Comparison of ENCODE assay signal across 1 cellular context in the genomic region with DNA sequence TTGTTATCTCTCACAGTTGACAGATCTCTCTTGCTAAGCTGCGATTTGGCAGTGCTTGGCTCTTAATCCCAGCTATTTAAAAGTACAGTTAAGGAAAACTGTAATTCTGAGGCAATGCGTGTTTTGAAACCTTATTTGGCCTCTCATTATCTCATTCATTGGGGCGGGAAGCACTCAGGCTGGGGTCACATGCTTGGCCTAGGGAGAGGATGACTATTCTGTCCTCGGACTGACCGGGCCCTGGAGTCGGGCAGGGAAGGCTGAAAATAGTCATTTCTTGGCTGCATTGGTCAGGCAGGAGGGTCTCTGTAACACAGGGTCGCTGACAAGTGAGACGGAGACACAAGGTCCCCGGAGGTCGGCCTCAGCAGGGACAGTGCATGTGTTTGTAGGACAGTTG.
TF ChIP-seq lines count a peak whose summit lies in the region.

No MANE protein-coding gene starts in this region.

TF ChIP-seq in K562, 482 proteins besides CTCF, POLR2A, EP300 and RAD21 (continued from another document and continues in another):
- TF ChIP-seq, protein P1, sequence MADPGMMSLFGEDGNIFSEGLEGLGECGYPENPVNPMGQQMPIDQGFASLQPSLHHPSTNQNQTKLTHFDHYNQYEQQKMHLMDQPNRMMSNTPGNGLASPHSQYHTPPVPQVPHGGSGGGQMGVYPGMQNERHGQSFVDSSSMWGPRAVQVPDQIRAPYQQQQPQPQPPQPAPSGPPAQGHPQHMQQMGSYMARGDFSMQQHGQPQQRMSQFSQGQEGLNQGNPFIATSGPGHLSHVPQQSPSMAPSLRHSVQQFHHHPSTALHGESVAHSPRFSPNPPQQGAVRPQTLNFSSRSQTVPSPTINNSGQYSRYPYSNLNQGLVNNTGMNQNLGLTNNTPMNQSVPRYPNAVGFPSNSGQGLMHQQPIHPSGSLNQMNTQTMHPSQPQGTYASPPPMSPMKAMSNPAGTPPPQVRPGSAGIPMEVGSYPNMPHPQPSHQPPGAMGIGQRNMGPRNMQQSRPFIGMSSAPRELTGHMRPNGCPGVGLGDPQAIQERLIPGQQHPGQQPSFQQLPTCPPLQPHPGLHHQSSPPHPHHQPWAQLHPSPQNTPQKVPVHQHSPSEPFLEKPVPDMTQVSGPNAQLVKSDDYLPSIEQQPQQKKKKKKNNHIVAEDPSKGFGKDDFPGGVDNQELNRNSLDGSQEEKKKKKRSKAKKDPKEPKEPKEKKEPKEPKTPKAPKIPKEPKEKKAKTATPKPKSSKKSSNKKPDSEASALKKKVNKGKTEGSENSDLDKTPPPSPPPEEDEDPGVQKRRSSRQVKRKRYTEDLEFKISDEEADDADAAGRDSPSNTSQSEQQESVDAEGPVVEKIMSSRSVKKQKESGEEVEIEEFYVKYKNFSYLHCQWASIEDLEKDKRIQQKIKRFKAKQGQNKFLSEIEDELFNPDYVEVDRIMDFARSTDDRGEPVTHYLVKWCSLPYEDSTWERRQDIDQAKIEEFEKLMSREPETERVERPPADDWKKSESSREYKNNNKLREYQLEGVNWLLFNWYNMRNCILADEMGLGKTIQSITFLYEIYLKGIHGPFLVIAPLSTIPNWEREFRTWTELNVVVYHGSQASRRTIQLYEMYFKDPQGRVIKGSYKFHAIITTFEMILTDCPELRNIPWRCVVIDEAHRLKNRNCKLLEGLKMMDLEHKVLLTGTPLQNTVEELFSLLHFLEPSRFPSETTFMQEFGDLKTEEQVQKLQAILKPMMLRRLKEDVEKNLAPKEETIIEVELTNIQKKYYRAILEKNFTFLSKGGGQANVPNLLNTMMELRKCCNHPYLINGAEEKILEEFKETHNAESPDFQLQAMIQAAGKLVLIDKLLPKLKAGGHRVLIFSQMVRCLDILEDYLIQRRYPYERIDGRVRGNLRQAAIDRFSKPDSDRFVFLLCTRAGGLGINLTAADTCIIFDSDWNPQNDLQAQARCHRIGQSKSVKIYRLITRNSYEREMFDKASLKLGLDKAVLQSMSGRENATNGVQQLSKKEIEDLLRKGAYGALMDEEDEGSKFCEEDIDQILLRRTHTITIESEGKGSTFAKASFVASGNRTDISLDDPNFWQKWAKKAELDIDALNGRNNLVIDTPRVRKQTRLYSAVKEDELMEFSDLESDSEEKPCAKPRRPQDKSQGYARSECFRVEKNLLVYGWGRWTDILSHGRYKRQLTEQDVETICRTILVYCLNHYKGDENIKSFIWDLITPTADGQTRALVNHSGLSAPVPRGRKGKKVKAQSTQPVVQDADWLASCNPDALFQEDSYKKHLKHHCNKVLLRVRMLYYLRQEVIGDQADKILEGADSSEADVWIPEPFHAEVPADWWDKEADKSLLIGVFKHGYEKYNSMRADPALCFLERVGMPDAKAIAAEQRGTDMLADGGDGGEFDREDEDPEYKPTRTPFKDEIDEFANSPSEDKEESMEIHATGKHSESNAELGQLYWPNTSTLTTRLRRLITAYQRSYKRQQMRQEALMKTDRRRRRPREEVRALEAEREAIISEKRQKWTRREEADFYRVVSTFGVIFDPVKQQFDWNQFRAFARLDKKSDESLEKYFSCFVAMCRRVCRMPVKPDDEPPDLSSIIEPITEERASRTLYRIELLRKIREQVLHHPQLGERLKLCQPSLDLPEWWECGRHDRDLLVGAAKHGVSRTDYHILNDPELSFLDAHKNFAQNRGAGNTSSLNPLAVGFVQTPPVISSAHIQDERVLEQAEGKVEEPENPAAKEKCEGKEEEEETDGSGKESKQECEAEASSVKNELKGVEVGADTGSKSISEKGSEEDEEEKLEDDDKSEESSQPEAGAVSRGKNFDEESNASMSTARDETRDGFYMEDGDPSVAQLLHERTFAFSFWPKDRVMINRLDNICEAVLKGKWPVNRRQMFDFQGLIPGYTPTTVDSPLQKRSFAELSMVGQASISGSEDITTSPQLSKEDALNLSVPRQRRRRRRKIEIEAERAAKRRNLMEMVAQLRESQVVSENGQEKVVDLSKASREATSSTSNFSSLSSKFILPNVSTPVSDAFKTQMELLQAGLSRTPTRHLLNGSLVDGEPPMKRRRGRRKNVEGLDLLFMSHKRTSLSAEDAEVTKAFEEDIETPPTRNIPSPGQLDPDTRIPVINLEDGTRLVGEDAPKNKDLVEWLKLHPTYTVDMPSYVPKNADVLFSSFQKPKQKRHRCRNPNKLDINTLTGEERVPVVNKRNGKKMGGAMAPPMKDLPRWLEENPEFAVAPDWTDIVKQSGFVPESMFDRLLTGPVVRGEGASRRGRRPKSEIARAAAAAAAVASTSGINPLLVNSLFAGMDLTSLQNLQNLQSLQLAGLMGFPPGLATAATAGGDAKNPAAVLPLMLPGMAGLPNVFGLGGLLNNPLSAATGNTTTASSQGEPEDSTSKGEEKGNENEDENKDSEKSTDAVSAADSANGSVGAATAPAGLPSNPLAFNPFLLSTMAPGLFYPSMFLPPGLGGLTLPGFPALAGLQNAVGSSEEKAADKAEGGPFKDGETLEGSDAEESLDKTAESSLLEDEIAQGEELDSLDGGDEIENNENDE (IDR thresholded peaks at IDR 0.05; ENCODE audit: low read depth, low read length) = no peak
- TF ChIP-seq CXXC5 (CRISPR knock-in tag; IDR thresholded peaks at IDR 0.05) (peak; percentile 25), MXI1 (IDR thresholded peaks at IDR 0.05; ENCODE audit: low read depth, low read length) (no peak), DPF2 (IDR thresholded peaks at IDR 0.05) (peak; percentile 43; the same call in 1 of the 2 replicates), TAF1 (IDR thresholded peaks at IDR 0.05; ENCODE audit: control insufficient read depth, extremely low read depth, insufficient read depth, low read length, severe bottlenecking) (no peak), ZNF644 (tag; IDR thresholded peaks at IDR 0.05; ENCODE audit: low read depth) (no peak), SLC30A9 (CRISPR knock-in tag; IDR thresholded peaks at IDR 0.05) (no peak), KDM5B (IDR thresholded peaks at IDR 0.05; ENCODE audit: insufficient replicate concordance, low read depth, low read length) (no peak), SRF (CRISPR knock-in tag; IDR thresholded peaks at IDR 0.05) (peak in 1 of 2 experiments; percentile 47; a peak in 2 of 4 replicates), ARID1B (IDR thresholded peaks at IDR 0.05) (0 out of 2 replicates have a peak, but pooled peaks have one; percentile 12)
- TF ChIP-seq, protein P2, sequence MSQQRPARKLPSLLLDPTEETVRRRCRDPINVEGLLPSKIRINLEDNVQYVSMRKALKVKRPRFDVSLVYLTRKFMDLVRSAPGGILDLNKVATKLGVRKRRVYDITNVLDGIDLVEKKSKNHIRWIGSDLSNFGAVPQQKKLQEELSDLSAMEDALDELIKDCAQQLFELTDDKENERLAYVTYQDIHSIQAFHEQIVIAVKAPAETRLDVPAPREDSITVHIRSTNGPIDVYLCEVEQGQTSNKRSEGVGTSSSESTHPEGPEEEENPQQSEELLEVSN (IDR thresholded peaks at IDR 0.05; ENCODE audit: borderline replicate concordance in 1 of 2, extremely low read depth in 1 of 2, insufficient read depth in 1 of 2, insufficient read length in 1 of 2, low read depth in 1 of 2, low read length in 1 of 2, poor library complexity in 1 of 2, severe bottlenecking in 1 of 2) = peak; percentile 54 to 60
- TF ChIP-seq, protein P3, sequence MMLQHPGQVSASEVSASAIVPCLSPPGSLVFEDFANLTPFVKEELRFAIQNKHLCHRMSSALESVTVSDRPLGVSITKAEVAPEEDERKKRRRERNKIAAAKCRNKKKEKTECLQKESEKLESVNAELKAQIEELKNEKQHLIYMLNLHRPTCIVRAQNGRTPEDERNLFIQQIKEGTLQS (IDR thresholded peaks at IDR 0.05) = peak; percentile 13; the same call in 1 of the 2 replicates
- TF ChIP-seq, protein P3 (CRISPR knock-in tag; conservative IDR thresholded peaks at IDR 0.05) = no peak
- TF ChIP-seq, protein P4, sequence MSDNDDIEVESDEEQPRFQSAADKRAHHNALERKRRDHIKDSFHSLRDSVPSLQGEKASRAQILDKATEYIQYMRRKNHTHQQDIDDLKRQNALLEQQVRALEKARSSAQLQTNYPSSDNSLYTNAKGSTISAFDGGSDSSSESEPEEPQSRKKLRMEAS (CRISPR knock-in tag; IDR thresholded peaks at IDR 0.05) = peak; percentile 41; the same call in 1 of the 2 replicates
- TF ChIP-seq, protein P5, sequence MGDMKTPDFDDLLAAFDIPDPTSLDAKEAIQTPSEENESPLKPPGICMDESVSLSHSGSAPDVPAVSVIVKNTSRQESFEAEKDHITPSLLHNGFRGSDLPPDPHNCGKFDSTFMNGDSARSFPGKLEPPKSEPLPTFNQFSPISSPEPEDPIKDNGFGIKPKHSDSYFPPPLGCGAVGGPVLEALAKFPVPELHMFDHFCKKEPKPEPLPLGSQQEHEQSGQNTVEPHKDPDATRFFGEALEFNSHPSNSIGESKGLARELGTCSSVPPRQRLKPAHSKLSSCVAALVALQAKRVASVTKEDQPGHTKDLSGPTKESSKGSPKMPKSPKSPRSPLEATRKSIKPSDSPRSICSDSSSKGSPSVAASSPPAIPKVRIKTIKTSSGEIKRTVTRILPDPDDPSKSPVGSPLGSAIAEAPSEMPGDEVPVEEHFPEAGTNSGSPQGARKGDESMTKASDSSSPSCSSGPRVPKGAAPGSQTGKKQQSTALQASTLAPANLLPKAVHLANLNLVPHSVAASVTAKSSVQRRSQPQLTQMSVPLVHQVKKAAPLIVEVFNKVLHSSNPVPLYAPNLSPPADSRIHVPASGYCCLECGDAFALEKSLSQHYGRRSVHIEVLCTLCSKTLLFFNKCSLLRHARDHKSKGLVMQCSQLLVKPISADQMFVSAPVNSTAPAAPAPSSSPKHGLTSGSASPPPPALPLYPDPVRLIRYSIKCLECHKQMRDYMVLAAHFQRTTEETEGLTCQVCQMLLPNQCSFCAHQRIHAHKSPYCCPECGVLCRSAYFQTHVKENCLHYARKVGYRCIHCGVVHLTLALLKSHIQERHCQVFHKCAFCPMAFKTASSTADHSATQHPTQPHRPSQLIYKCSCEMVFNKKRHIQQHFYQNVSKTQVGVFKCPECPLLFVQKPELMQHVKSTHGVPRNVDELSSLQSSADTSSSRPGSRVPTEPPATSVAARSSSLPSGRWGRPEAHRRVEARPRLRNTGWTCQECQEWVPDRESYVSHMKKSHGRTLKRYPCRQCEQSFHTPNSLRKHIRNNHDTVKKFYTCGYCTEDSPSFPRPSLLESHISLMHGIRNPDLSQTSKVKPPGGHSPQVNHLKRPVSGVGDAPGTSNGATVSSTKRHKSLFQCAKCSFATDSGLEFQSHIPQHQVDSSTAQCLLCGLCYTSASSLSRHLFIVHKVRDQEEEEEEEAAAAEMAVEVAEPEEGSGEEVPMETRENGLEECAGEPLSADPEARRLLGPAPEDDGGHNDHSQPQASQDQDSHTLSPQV (IDR thresholded peaks at IDR 0.05) = peak; percentile 69
- TF ChIP-seq, protein P6, sequence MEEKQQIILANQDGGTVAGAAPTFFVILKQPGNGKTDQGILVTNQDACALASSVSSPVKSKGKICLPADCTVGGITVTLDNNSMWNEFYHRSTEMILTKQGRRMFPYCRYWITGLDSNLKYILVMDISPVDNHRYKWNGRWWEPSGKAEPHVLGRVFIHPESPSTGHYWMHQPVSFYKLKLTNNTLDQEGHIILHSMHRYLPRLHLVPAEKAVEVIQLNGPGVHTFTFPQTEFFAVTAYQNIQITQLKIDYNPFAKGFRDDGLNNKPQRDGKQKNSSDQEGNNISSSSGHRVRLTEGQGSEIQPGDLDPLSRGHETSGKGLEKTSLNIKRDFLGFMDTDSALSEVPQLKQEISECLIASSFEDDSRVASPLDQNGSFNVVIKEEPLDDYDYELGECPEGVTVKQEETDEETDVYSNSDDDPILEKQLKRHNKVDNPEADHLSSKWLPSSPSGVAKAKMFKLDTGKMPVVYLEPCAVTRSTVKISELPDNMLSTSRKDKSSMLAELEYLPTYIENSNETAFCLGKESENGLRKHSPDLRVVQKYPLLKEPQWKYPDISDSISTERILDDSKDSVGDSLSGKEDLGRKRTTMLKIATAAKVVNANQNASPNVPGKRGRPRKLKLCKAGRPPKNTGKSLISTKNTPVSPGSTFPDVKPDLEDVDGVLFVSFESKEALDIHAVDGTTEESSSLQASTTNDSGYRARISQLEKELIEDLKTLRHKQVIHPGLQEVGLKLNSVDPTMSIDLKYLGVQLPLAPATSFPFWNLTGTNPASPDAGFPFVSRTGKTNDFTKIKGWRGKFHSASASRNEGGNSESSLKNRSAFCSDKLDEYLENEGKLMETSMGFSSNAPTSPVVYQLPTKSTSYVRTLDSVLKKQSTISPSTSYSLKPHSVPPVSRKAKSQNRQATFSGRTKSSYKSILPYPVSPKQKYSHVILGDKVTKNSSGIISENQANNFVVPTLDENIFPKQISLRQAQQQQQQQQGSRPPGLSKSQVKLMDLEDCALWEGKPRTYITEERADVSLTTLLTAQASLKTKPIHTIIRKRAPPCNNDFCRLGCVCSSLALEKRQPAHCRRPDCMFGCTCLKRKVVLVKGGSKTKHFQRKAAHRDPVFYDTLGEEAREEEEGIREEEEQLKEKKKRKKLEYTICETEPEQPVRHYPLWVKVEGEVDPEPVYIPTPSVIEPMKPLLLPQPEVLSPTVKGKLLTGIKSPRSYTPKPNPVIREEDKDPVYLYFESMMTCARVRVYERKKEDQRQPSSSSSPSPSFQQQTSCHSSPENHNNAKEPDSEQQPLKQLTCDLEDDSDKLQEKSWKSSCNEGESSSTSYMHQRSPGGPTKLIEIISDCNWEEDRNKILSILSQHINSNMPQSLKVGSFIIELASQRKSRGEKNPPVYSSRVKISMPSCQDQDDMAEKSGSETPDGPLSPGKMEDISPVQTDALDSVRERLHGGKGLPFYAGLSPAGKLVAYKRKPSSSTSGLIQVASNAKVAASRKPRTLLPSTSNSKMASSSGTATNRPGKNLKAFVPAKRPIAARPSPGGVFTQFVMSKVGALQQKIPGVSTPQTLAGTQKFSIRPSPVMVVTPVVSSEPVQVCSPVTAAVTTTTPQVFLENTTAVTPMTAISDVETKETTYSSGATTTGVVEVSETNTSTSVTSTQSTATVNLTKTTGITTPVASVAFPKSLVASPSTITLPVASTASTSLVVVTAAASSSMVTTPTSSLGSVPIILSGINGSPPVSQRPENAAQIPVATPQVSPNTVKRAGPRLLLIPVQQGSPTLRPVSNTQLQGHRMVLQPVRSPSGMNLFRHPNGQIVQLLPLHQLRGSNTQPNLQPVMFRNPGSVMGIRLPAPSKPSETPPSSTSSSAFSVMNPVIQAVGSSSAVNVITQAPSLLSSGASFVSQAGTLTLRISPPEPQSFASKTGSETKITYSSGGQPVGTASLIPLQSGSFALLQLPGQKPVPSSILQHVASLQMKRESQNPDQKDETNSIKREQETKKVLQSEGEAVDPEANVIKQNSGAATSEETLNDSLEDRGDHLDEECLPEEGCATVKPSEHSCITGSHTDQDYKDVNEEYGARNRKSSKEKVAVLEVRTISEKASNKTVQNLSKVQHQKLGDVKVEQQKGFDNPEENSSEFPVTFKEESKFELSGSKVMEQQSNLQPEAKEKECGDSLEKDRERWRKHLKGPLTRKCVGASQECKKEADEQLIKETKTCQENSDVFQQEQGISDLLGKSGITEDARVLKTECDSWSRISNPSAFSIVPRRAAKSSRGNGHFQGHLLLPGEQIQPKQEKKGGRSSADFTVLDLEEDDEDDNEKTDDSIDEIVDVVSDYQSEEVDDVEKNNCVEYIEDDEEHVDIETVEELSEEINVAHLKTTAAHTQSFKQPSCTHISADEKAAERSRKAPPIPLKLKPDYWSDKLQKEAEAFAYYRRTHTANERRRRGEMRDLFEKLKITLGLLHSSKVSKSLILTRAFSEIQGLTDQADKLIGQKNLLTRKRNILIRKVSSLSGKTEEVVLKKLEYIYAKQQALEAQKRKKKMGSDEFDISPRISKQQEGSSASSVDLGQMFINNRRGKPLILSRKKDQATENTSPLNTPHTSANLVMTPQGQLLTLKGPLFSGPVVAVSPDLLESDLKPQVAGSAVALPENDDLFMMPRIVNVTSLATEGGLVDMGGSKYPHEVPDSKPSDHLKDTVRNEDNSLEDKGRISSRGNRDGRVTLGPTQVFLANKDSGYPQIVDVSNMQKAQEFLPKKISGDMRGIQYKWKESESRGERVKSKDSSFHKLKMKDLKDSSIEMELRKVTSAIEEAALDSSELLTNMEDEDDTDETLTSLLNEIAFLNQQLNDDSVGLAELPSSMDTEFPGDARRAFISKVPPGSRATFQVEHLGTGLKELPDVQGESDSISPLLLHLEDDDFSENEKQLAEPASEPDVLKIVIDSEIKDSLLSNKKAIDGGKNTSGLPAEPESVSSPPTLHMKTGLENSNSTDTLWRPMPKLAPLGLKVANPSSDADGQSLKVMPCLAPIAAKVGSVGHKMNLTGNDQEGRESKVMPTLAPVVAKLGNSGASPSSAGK (IDR thresholded peaks at IDR 0.05) = peak; percentile 95
